ENCODE assay signal across 1 cellular context in genomic region chr10:126932516-126932915, GRCh38.
TF ChIP-seq lines count a peak whose summit lies in the region.

No MANE protein-coding gene starts in this region.

TF ChIP-seq in WTC11, 78 proteins besides CTCF, POLR2A, EP300 and RAD21 (continued from another document):
- no peak for TF ChIP-seq ZNF512 (CRISPR knock-in tag; IDR thresholded peaks at IDR 0.05; ENCODE audit: borderline replicate concordance)
- TF ChIP-seq ZSCAN18 (CRISPR knock-in tag; IDR thresholded peaks at IDR 0.05) = no peak
- TF ChIP-seq ZNF219 (CRISPR knock-in tag; IDR thresholded peaks at IDR 0.05; ENCODE audit: borderline replicate concordance) = no peak
- TF ChIP-seq PRRX2 (CRISPR knock-in tag; IDR thresholded peaks at IDR 0.05) = no peak
- TF ChIP-seq, protein P1, sequence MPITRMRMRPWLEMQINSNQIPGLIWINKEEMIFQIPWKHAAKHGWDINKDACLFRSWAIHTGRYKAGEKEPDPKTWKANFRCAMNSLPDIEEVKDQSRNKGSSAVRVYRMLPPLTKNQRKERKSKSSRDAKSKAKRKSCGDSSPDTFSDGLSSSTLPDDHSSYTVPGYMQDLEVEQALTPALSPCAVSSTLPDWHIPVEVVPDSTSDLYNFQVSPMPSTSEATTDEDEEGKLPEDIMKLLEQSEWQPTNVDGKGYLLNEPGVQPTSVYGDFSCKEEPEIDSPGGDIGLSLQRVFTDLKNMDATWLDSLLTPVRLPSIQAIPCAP (CRISPR knock-in tag; IDR thresholded peaks at IDR 0.05) = no peak
- TF ChIP-seq, protein P2, sequence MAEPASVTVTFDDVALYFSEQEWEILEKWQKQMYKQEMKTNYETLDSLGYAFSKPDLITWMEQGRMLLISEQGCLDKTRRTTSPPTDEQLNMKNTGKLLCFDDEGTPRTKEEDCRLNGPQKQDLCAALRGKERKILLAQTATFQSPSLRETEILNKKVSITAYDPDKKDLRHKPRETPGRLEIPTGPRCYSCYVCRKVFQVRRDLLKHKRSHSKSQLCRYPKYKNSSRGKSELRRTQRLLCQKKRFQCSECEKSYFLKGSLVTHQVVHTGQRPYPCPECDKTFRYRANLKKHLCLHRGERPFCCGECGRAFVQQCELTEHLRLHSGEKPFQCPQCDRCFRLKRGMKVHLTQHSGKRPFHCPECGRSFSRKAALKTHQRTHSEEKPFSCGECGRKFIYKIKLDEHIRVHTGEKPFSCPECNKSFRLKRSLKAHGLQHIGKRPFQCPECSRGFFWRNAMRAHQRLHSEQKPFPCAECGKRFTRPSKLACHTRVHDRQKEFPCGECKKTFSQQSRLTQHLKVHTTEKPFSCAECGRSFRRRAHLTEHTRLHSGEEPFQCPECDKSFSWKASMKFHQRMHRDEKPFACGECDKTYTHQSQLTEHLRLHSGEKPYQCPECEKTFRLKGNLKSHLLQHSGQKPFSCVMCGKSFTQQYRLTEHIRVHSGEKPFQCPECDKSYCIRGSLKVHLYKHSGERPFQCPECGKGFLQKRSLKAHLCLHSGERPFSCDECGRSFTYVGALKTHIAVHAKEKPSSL (CRISPR knock-in tag; conservative IDR thresholded peaks at IDR 0.05) = no peak
- no peak for TF ChIP-seq ZNF232 (CRISPR knock-in tag; IDR thresholded peaks at IDR 0.05)
